In the genomic region with DNA sequence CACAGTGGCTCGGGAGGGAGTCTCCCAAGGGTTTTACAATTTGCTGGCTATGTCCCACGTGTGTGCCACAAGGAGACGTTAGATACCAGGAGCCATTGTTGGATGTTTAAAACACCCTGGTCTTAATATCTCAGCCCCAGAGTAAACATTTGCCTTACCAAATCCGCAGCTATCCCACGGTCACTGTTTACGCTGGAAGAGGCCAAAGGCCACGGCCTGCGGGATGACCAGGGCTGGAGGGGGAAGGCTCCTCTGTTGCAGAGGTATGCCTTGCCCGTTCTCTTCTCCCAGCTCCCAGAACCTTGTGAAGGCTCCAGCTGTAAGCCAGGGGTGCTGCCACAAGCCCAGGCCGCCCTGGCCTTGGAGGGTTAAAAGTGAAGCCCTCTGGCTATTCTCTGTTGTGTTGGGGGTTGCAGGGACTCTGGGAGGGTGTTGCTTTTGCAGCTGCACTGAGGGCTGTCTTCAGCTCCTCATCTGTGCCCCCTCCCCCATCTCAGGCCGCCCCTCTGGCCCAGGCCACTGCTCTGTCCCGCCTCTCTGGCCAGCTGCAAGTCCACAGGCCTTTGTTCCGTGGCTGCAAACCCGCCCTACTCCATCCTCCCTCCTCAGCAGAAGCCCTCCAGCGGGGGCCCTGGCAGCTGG, we compare ENCODE assay signal across 11 cellular contexts. TPM values are rescaled to one million over a fixed set of nuclear protein-coding genes. Genes with fewer than 3 reads are reported as not detected.
DNase-seq lines count a peak whose midpoint lies in the region; ATAC-seq and TF ChIP-seq lines count a peak whose summit lies in the region.
"Had no signal": no experiment of that assay in that cellular context is flagged by ENCODE, and none has a peak within 500 bp of the region (broad histone marks: within the 10 kb centered on the region; RNA-seq: fewer than 3 reads in every experiment).

No MANE protein-coding gene starts in this region.

- H3K9me3 ChIP-seq in BLaER1, result no peaks in the 10 kb centered on the region
- H3K9me3 ChIP-seq in T-helper 17 cell (ENCODE audit: control insufficient read depth, low read length, poor library complexity, severe bottlenecking), result no peaks in the 10 kb centered on the region
- H3K9me3 ChIP-seq in heart left ventricle, result no peaks in the 10 kb centered on the region
- H3K9me3 ChIP-seq in neuronal stem cell (replicated peaks in 1 of 2; ENCODE audit: control insufficient read depth in 2 of 2, insufficient read depth in 1 of 2, low read depth in 1 of 2, low read length in 2 of 2), result no peaks in the 10 kb centered on the region
- H3K9me3 ChIP-seq in GM23248 (ENCODE audit: low read depth), result no peaks in the 10 kb centered on the region

- H3K23ac ChIP-seq in neuronal stem cell (ENCODE audit: low read depth, low read length, poor library complexity), result no peak overlapping the region

- H3K27me3 ChIP-seq in BLaER1 (peaks cover 55% of the 10 kb centered on the region), heart left ventricle (peaks cover 0 to 17% (median 0%) of the 10 kb centered on the region in 9 donors), neuronal stem cell (ENCODE audit: control insufficient read depth in 3 of 3, insufficient read depth in 3 of 3, low read depth in 1 of 3, low read length in 3 of 3) (peaks cover 0 to 23% (median 0%) of the 10 kb centered on the region in 3 experiments), GM23248 (replicated peaks; ENCODE audit: insufficient read depth) (0 out of 2 replicates have a peak, but pooled peaks cover 4% of the 10 kb centered on the region)

- no peak overlapping the region for H4K8ac ChIP-seq in neuronal stem cell (ENCODE audit: low read depth, low read length)

- H3K27ac ChIP-seq in BLaER1, result 0 out of 2 replicates have a peak overlapping the region, but pooled peaks have one; percentile 7
- peak overlapping the region; percentile 29 to 92 (median 85) for H3K27ac ChIP-seq in heart left ventricle
- H3K27ac ChIP-seq in neuronal stem cell (replicated peaks; ENCODE audit: low read length), result peak overlapping the region; percentile 94
- no peak overlapping the region for H3K27ac ChIP-seq in GM23248

- H3K4me1 ChIP-seq in BLaER1 (peaks cover 70% of the 10 kb centered on the region), heart left ventricle (peaks cover 0 to 85% (median 50%) of the 10 kb centered on the region in 12 donors), neuronal stem cell (ENCODE audit: control insufficient read depth in 2 of 2, insufficient read depth in 1 of 2, low read depth in 1 of 2, low read length in 2 of 2) (peaks cover 36 to 37% of the 10 kb centered on the region in 2 donors), GM23248 (ENCODE audit: insufficient read depth) (peaks cover 10% of the 10 kb centered on the region)

- H2AFZ ChIP-seq in neuronal stem cell (ENCODE audit: low read length), result peak overlapping the region; percentile 83
- no peak overlapping the region for H2AFZ ChIP-seq in GM23248

- H3K36me3 Mint-ChIP-seq in T-helper 17 cell (ENCODE audit: low read depth), result peaks cover 2% of the 10 kb centered on the region
- H3K36me3 Mint-ChIP-seq: activated naive CD8-positive, alpha-beta T cell treated with anti-CD3 and anti-CD28 coated beads, Interleukin-2, amount 10 ng/mL, durations not matched to agents 7 days and 5 days; memory B cell had no signal

- no peaks in the 10 kb centered on the region for H3K27me3 Mint-ChIP-seq in T-helper 17 cell

- peak overlapping the region; percentile 29 for H2AK5ac ChIP-seq in neuronal stem cell (ENCODE audit: low read depth, low read length)

- H4K91ac ChIP-seq in neuronal stem cell (ENCODE audit: low read depth, low read length, poor library complexity), result peak overlapping the region; percentile 62

- H2BK120ac ChIP-seq in neuronal stem cell (ENCODE audit: low read depth, low read length), result no peak overlapping the region

- TF ChIP-seq CTCF in heart left ventricle (IDR thresholded peaks at IDR 0.05), result no peak

- peak overlapping the region; percentile 72 for H2BK5ac ChIP-seq in neuronal stem cell (ENCODE audit: low read length)

- H3K36me3 ChIP-seq in BLaER1 (no peaks in the 10 kb centered on the region), heart left ventricle (no peaks in the 10 kb centered on the region), neuronal stem cell (replicated peaks in 1 of 2; ENCODE audit: control insufficient read depth in 2 of 2, insufficient read depth in 2 of 2, low read length in 2 of 2) (peaks cover 0 to 4% of the 10 kb centered on the region in 2 donors), GM23248 (ENCODE audit: low read depth) (no peaks in the 10 kb centered on the region)

- WGBS in heart left ventricle, 4 donors, result 61 to 72% (median 71%) methylated on average over 13 to 15 of the region's 15 CpGs
- WGBS in neuronal stem cell (ENCODE audit: extremely low coverage in 2 of 2, insufficient read length in 2 of 2, insufficient replicate concordance in 1 of 2), 2 donors, result no CpG with 5 or more reads among the region's 15 CpGs
- WGBS in GM23248 (ENCODE audit: low coverage in 1 of 2, low lambda C conversion rate in 2 of 2, missing lambda C conversion rate in 2 of 2), 2 experiments, result 85 to 86% methylated on average over 15 of the region's 15 CpGs

- no peak overlapping the region for H3K4ac ChIP-seq in neuronal stem cell (ENCODE audit: low read length)

- no peak overlapping the region for H3K14ac ChIP-seq in neuronal stem cell (ENCODE audit: low read length)

- in situ Hi-C loops in GM23248 (cut with MboI), result no loop called here

- H4K20me1 ChIP-seq in BLaER1, result peaks cover 27% of the 10 kb centered on the region; the same call in 1 of the 2 replicates
- no peaks in the 10 kb centered on the region for H4K20me1 ChIP-seq in GM23248 (ENCODE audit: insufficient read depth)

- no peak overlapping the region for H3K4me3 ChIP-seq in BLaER1
- H3K4me3 ChIP-seq in heart left ventricle, result peak overlapping the region in 10 of 12 donors; percentile 17 to 90 (median 74)
- H3K4me3 ChIP-seq in neuronal stem cell (ENCODE audit: low read length in 2 of 2), result peak overlapping the region; percentile 15 to 17
- H3K4me3 ChIP-seq in GM23248, result no peak overlapping the region

- no peak for TF ChIP-seq POLR2A in heart left ventricle (IDR thresholded peaks at IDR 0.05)

- intact Hi-C loops in heart left ventricle (cut with DNase I), result loop anchor here in 3 of 10 donors (5.0 to 10.0 kb wide), 3 partner anchors 34 to 56 kb away; no protein-coding TSS in a partner anchor

- peak overlapping the region; percentile 98 for H3K27ac Mint-ChIP-seq in T-helper 17 cell
- H3K27ac Mint-ChIP-seq: activated naive CD8-positive, alpha-beta T cell treated with anti-CD3 and anti-CD28 coated beads, Interleukin-2, amount 10 ng/mL, durations not matched to agents 7 days and 5 days; memory B cell; stimulated activated naive CD8-positive, alpha-beta T cell treated with anti-CD3 and anti-CD28 coated beads, Interleukin-15, Interleukin-2, amounts not matched to agents 100 ng/mL and 50 ng/mL, for 24 hours had no signal

- H3K9ac ChIP-seq in BLaER1, result no peak overlapping the region
- no peak overlapping the region for H3K9ac ChIP-seq in neuronal stem cell (ENCODE audit: low read depth, low read length, poor library complexity)
- H3K9ac ChIP-seq in GM23248, result no peak overlapping the region

- H3K18ac ChIP-seq in neuronal stem cell (ENCODE audit: low read length), result peak overlapping the region; percentile 80

- no peaks in the 10 kb centered on the region for H3K9me2 ChIP-seq in GM23248 (ENCODE audit: insufficient read depth)

- H3K4me1 Mint-ChIP-seq in T-helper 17 cell, result peaks cover 60% of the 10 kb centered on the region

- H3F3A ChIP-seq in GM23248 (ENCODE audit: insufficient read depth), result peaks cover 3% of the 10 kb centered on the region; the same call in 1 of the 2 replicates

- H3K4me3 Mint-ChIP-seq in T-helper 17 cell, result peak overlapping the region; percentile 92
- H3K4me3 Mint-ChIP-seq: activated naive CD8-positive, alpha-beta T cell treated with anti-CD3 and anti-CD28 coated beads, Interleukin-2, amount 10 ng/mL, durations not matched to agents 7 days and 5 days had no signal

- H2BK15ac ChIP-seq in neuronal stem cell (ENCODE audit: low read length), result no peak overlapping the region

- ATAC-seq in T-helper 17 cell (no peak), heart left ventricle (peak in 1 of 4 donors; percentile 52)

- no peak overlapping the region for H2BK12ac ChIP-seq in neuronal stem cell (ENCODE audit: low read length)

- DNase-seq in T-helper 17 cell (no peak), heart left ventricle (peak; percentile 40 to 77 (median 73)), neuronal stem cell (ENCODE audit: low spot score) (peak; percentile 75), NAMALWA (ENCODE audit: low spot score) (no peak), GM23248 (no peak), glomerular visceral epithelial cell (ENCODE audit: extremely low spot score) (no peak), NCI-H2171 treated with DMSO at 0.1 percent for 48 hours (lab: John Stamatoyannopoulos, UW) (no peak)
- DNase-seq: activated naive CD8-positive, alpha-beta T cell treated with anti-CD3 and anti-CD28 coated beads, Interleukin-2, amount 10 ng/mL, durations not matched to agents 7 days and 5 days had no signal

- H3K4me2 ChIP-seq in BLaER1, result peak overlapping the region; percentile 99
- peak overlapping the region; percentile 94 for H3K4me2 ChIP-seq in neuronal stem cell (ENCODE audit: insufficient read depth, low read length, poor library complexity, severe bottlenecking)
- H3K4me2 ChIP-seq in GM23248 (ENCODE audit: unreplicated experiment), result no peak overlapping the region

- peaks cover 9% of the 10 kb centered on the region for H3K79me1 ChIP-seq in neuronal stem cell (ENCODE audit: low read depth, low read length)

- H3K79me2 ChIP-seq in GM23248 (ENCODE audit: insufficient read depth), result no peaks in the 10 kb centered on the region

RNA-seq across cellular contexts. Expression of gene PLEKHG3, which starts 2.4 kb away (rescaled TPM):
- total RNA-seq in T-helper 17 cell, result 10 to 100 TPM; 61.4 to 65.5 TPM
- 10 to 100 TPM; 14.7 to 34.3 (median 18.1) TPM for total RNA-seq in heart left ventricle
- polyA plus RNA-seq in heart left ventricle, result 1 to 10 TPM; 7.0 TPM
- 66.9 TPM for polyA plus RNA-seq in neuronal stem cell (2013, experiment 1 of 2)
- 64.7 TPM for polyA plus RNA-seq in neuronal stem cell (2013, experiment 2 of 2)
- total RNA-seq in GM23248 (2014; rRNA removed; shearing (Covaris generic)), result 4.6 and 6.9 TPM in 2 replicates
- polyA plus RNA-seq in GM23248 (2016; fragmentation: Nextera tagmentation; extraction: Ambion mirVana), result 2.1 and 2.4 TPM in 2 replicates

Comparison
In these comparisons a context has a peak if more than half of its experiments do, and no peak if none do; other contexts are left out.
1. H3K4me3 ChIP-seq: peak in heart left ventricle (10 of 12) and neuronal stem cell (2 of 2); none in BLaER1 (single experiment) and GM23248 (single experiment).
2. DNase-seq: peak in heart left ventricle (5 of 5) and neuronal stem cell (single experiment); none in T-helper 17 cell (0 of 3), NAMALWA (single experiment), GM23248 (single experiment), glomerular visceral epithelial cell (single experiment) and NCI-H2171 treated with DMSO at 0.1 percent for 48 hours (single experiment).